8 cellular contexts compared by ENCODE assay signal in genomic region chr6:168884050-168884645, GRCh38.
A peak's percentile ranks its signal among the peaks of the same experiment; 100 is the strongest.
DNase-seq lines count a peak whose midpoint lies in the region; ATAC-seq, FAIRE-seq and TF ChIP-seq lines count a peak whose summit lies in the region.

No MANE protein-coding gene starts in this region.

- peak overlapping the region; percentile 56 for H3K27ac ChIP-seq in naive thymus-derived CD4-positive, alpha-beta T cell (ENCODE audit: low read depth, low read length)
- H3K27ac ChIP-seq in endodermal cell (ENCODE audit: low read depth, low read length) = no peak overlapping the region

- CTCF ChIA-PET in naive thymus-derived CD4-positive, alpha-beta T cell (lab: Charles Lee) = interaction anchor here (1.0 kb wide), 1 partner anchor 515 kb away, joined by 4 read pairs; no protein-coding TSS in a partner anchor

- H3K4me1 ChIP-seq in naive thymus-derived CD4-positive, alpha-beta T cell (ENCODE audit: control insufficient read depth in 2 of 2, insufficient read depth in 2 of 2, low read length in 2 of 2) = peaks cover 8 to 9% of the 10 kb centered on the region in 2 donors
- no peaks in the 10 kb centered on the region for H3K4me1 ChIP-seq in endodermal cell (ENCODE audit: control insufficient read depth, insufficient read depth, low read length)

- H3K4me3 Mint-ChIP-seq in activated naive CD8-positive, alpha-beta T cell treated with anti-CD3 and anti-CD28 coated beads, Interleukin-2, amount 10 ng/mL, durations not matched to agents 7 days and 5 days = peak overlapping the region; percentile 84
- peak overlapping the region; percentile 70 to 95 (median 90) for H3K4me3 Mint-ChIP-seq in naive thymus-derived CD4-positive, alpha-beta T cell
- H3K4me3 Mint-ChIP-seq in endodermal cell = no peak overlapping the region

- DNase-seq in activated naive CD8-positive, alpha-beta T cell treated with anti-CD3 and anti-CD28 coated beads, Interleukin-2, amount 10 ng/mL, durations not matched to agents 7 days and 5 days = no peak
- DNase-seq in naive thymus-derived CD4-positive, alpha-beta T cell = no peak
- DNase-seq in NCI-H2196 (lab: John Stamatoyannopoulos, UW; ENCODE audit: unreplicated experiment) (no peak), GM12892 (ENCODE audit: insufficient read length) (no peak), COLO668 (lab: John Stamatoyannopoulos, UW; ENCODE audit: unreplicated experiment) (no peak), endodermal cell (no peak)

- intact Hi-C loops in naive thymus-derived CD4-positive, alpha-beta T cell (cut with micrococcal nuclease) = loop anchor here (1.0 kb wide), 3 partner anchors 329 to 1700 kb away; partner anchors contain the start of gene PDCD2 (in 1 of the 2)

- peak overlapping the region; percentile 61 for H3K4me3 ChIP-seq in naive thymus-derived CD4-positive, alpha-beta T cell (ENCODE audit: low read length)
- H3K4me3 ChIP-seq in endodermal cell (ENCODE audit: low read length) = no peak overlapping the region

- 81 to 87% methylated on average over 12 to 21 of the region's 21 CpGs for WGBS in endodermal cell (ENCODE audit: insufficient coverage in 1 of 2, insufficient read length in 1 of 2), 2 experiments

- TF ChIP-seq CTCF in endodermal cell (conservative IDR thresholded peaks at IDR 0.05) = no peak

- H3K36me3 Mint-ChIP-seq in activated naive CD8-positive, alpha-beta T cell treated with anti-CD3 and anti-CD28 coated beads, Interleukin-2, amount 10 ng/mL, durations not matched to agents 7 days and 5 days = no peaks in the 10 kb centered on the region
- H3K36me3 Mint-ChIP-seq in naive thymus-derived CD4-positive, alpha-beta T cell = no peaks in the 10 kb centered on the region
- no peaks in the 10 kb centered on the region for H3K36me3 Mint-ChIP-seq in endodermal cell (ENCODE audit: low read depth)

- peak; percentile 44 for ATAC-seq in GM18511 (IDR thresholded peaks at IDR 0.05; ENCODE audit: unreplicated experiment)
- ATAC-seq in HG02970 (IDR thresholded peaks at IDR 0.05; ENCODE audit: low FRiP score, unreplicated experiment) = peak; percentile 21
- ATAC-seq in activated naive CD8-positive, alpha-beta T cell treated with anti-CD3 and anti-CD28 coated beads, Interleukin-2, amount 10 ng/mL, durations not matched to agents 7 days and 5 days (ENCODE audit: low read depth) = peak; percentile 77
- ATAC-seq in naive thymus-derived CD4-positive, alpha-beta T cell = peak; percentile 82

- no peak overlapping the region for H3K9ac ChIP-seq in endodermal cell (ENCODE audit: extremely low read depth, low read length, poor library complexity, severe bottlenecking)

- no peak for FAIRE-seq in GM12892 (lab: Jason Lieb, UNC)

- peak overlapping the region; percentile 81 for H3K27ac Mint-ChIP-seq in activated naive CD8-positive, alpha-beta T cell treated with anti-CD3 and anti-CD28 coated beads, Interleukin-2, amount 10 ng/mL, durations not matched to agents 7 days and 5 days
- H3K27ac Mint-ChIP-seq in naive thymus-derived CD4-positive, alpha-beta T cell = peak overlapping the region; percentile 86 to 95 (median 91)
- H3K27ac Mint-ChIP-seq in endodermal cell = no peak overlapping the region

- TF ChIP-seq POLR2A in GM12892 (IDR thresholded peaks at IDR 0.05; ENCODE audit: low read depth, low read length) = no peak

- H3K4me1 Mint-ChIP-seq in activated naive CD8-positive, alpha-beta T cell treated with anti-CD3 and anti-CD28 coated beads, Interleukin-2, amount 10 ng/mL, durations not matched to agents 7 days and 5 days = peaks cover 6% of the 10 kb centered on the region
- peaks cover 7 to 13% (median 9%) of the 10 kb centered on the region in 7 donors for H3K4me1 Mint-ChIP-seq in naive thymus-derived CD4-positive, alpha-beta T cell
- no peaks in the 10 kb centered on the region for H3K4me1 Mint-ChIP-seq in endodermal cell

- H3K27me3 Mint-ChIP-seq in activated naive CD8-positive, alpha-beta T cell treated with anti-CD3 and anti-CD28 coated beads, Interleukin-2, amount 10 ng/mL, durations not matched to agents 7 days and 5 days = peaks cover 8% of the 10 kb centered on the region
- peaks cover 0 to 12% (median 0%) of the 10 kb centered on the region in 5 donors for H3K27me3 Mint-ChIP-seq in naive thymus-derived CD4-positive, alpha-beta T cell
- H3K27me3 Mint-ChIP-seq in endodermal cell (ENCODE audit: insufficient read depth) = peaks cover 20% of the 10 kb centered on the region

- no peaks in the 10 kb centered on the region for H3K27me3 ChIP-seq in naive thymus-derived CD4-positive, alpha-beta T cell (ENCODE audit: control insufficient read depth in 2 of 2, insufficient read depth in 2 of 2, low read length in 2 of 2)
- H3K27me3 ChIP-seq in endodermal cell (ENCODE audit: control insufficient read depth, insufficient read depth, low read length, poor library complexity, severe bottlenecking) = peaks cover 18% of the 10 kb centered on the region

- POLR2A ChIA-PET in activated naive CD8-positive, alpha-beta T cell treated with anti-CD3 and anti-CD28 coated beads, Interleukin-2, amount 10 ng/mL, durations not matched to agents 7 days and 5 days (lab: Charles Lee) = no interaction called here
- POLR2A ChIA-PET in naive thymus-derived CD4-positive, alpha-beta T cell (lab: Charles Lee) = no interaction called here

- H3K36me3 ChIP-seq in naive thymus-derived CD4-positive, alpha-beta T cell (ENCODE audit: control insufficient read depth in 2 of 3, insufficient read depth in 3 of 3, low read length in 3 of 3) = no peaks in the 10 kb centered on the region
- no peaks in the 10 kb centered on the region for H3K36me3 ChIP-seq in endodermal cell (ENCODE audit: control insufficient read depth, insufficient read depth, low read length)

- no peaks in the 10 kb centered on the region for H3K9me3 ChIP-seq in naive thymus-derived CD4-positive, alpha-beta T cell (ENCODE audit: control insufficient read depth in 2 of 3, low read length in 3 of 3)
- H3K9me3 ChIP-seq in endodermal cell (ENCODE audit: control insufficient read depth, low read length) = no peaks in the 10 kb centered on the region

- no peaks in the 10 kb centered on the region for H3K9me3 Mint-ChIP-seq in activated naive CD8-positive, alpha-beta T cell treated with anti-CD3 and anti-CD28 coated beads, Interleukin-2, amount 10 ng/mL, durations not matched to agents 7 days and 5 days
- peaks cover 0 to 2% (median 0%) of the 10 kb centered on the region in 11 donors for H3K9me3 Mint-ChIP-seq in naive thymus-derived CD4-positive, alpha-beta T cell
- no peaks in the 10 kb centered on the region for H3K9me3 Mint-ChIP-seq in endodermal cell

Comparison
In these comparisons a context has a peak if more than half of its experiments do, and no peak if none do; other contexts are left out.
1. ATAC-seq: peak in every context shown above with its lines; median percentile 82 in naive thymus-derived CD4-positive, alpha-beta T cell; 77 in activated naive CD8-positive, alpha-beta T cell treated with anti-CD3 and anti-CD28 coated beads, Interleukin-2, amount 10 ng/mL, durations not matched to agents 7 days and 5 days; 44 in GM18511; 21 in HG02970.